Comparison of ENCODE assay signal across 36 cellular contexts in genomic region chr22:48504519-48505140, GRCh38.
"Had no signal": no experiment of that assay in that cellular context is flagged by ENCODE, and none has a peak within 500 bp of the region (broad histone marks: within the 10 kb centered on the region; RNA-seq: fewer than 3 reads in every experiment).

No MANE protein-coding gene starts in this region.

- H3K27me3 Mint-ChIP-seq: activated CD4-positive, alpha-beta memory T cell treated with anti-CD3 and anti-CD28 coated beads, Interleukin-2, amount 10 ng/mL, durations not matched to agents 7 days and 5 days; activated CD8-positive, alpha-beta memory T cell treated with anti-CD3 and anti-CD28 coated beads, Interleukin-2, amount 10 ng/mL, durations not matched to agents 7 days and 5 days; activated naive CD4-positive, alpha-beta T cell treated with anti-CD3 and anti-CD28 coated beads, Interleukin-2, amount 50 U/mL, for 24 hours; activated naive CD8-positive, alpha-beta T cell treated with anti-CD3 and anti-CD28 coated beads, Interleukin-2, amount 10 ng/mL, durations not matched to agents 7 days and 5 days; activated T-helper 17 cell treated with anti-CD3 and anti-CD28 coated beads, Interleukin-2, amount 50 U/mL, for 72 hours had no signal

- ATAC-seq: activated CD8-positive, alpha-beta memory T cell treated with anti-CD3 and anti-CD28 coated beads, Interleukin-2, amount 10 ng/mL, durations not matched to agents 7 days and 5 days; activated T-cell treated with anti-CD3 and anti-CD28 coated beads, Interleukin-2, amount 50 U/mL, for 72 hours; activated T-helper 17 cell treated with anti-CD3 and anti-CD28 coated beads, Interleukin-2, amount 50 U/mL, for 72 hours; PC-3 had no signal

- H3K4me3 ChIP-seq: ascending aorta, cardiac muscle cell, MG63, Peyer's patch had no signal

- H3K27ac ChIP-seq: ascending aorta, cardiac muscle cell, Peyer's patch, WERI-Rb-1 had no signal

- DNase-seq: activated CD4-positive, alpha-beta memory T cell treated with anti-CD3 and anti-CD28 coated beads, Interleukin-2, amount 10 ng/mL, durations not matched to agents 7 days and 5 days; activated CD4-positive, alpha-beta T cell treated with anti-CD3 and anti-CD28 coated beads for 1 hour; activated CD4-positive, alpha-beta T cell treated with anti-CD3 and anti-CD28 coated beads for 48 hours; activated CD4-positive, CD25-positive, alpha-beta regulatory T cell; activated CD8-positive, alpha-beta memory T cell treated with anti-CD3 and anti-CD28 coated beads for 24 hours; activated CD8-positive, alpha-beta memory T cell treated with anti-CD3 and anti-CD28 coated beads, Interleukin-2, amount 10 ng/mL, durations not matched to agents 7 days and 5 days; activated CD8-positive, alpha-beta memory T cell treated with anti-CD3 and anti-CD28 coated beads, Interleukin-2, amount 50 U/mL, for 48 hours; activated gamma-delta T cell; activated naive CD4-positive, alpha-beta T cell treated with Interleukin-2 at 50 U/mL for 16 hours; activated naive CD8-positive, alpha-beta T cell treated with anti-CD3 and anti-CD28 coated beads, Interleukin-2, amount 10 ng/mL, durations not matched to agents 7 days and 5 days; activated T-cell treated with anti-CD3 and anti-CD28 coated beads, Interleukin-2, amount 50 U/mL, for 72 hours; amygdala; Kasumi-1; KG1; MG63; NCI-H1048; NCI-H1105 treated with DMSO at 0.1 percent for 48 hours; NCI-H1436; NCI-H1694; NCI-H1930; NCI-H2081 treated with DMSO at 0.1 percent for 48 hours; NCI-H345; NCI-H524 treated with DMSO at 0.1 percent for 48 hours; NK-92 treated with Interleukin-12 subunit alpha and Interleukin-12 subunit beta, amount 100 ng/mL, for 24 hours; PC-3; Peyer's patch; RPMI8226; SW 1271; T-helper 1 cell; T-helper 2 cell; T-helper 9 cell; WERI-Rb-1 had no signal

- H3K4me3 Mint-ChIP-seq: activated CD4-positive, alpha-beta memory T cell treated with anti-CD3 and anti-CD28 coated beads, Interleukin-2, amount 10 ng/mL, durations not matched to agents 7 days and 5 days; activated CD8-positive, alpha-beta memory T cell treated with anti-CD3 and anti-CD28 coated beads, Interleukin-2, amount 10 ng/mL, durations not matched to agents 7 days and 5 days; activated naive CD4-positive, alpha-beta T cell treated with anti-CD3 and anti-CD28 coated beads, Interleukin-2, amount 50 U/mL, for 24 hours; activated naive CD8-positive, alpha-beta T cell treated with anti-CD3 and anti-CD28 coated beads, Interleukin-2, amount 10 ng/mL, durations not matched to agents 7 days and 5 days; activated T-cell treated with anti-CD3 and anti-CD28 coated beads, Interleukin-2, amount 50 U/mL, for 72 hours; activated T-helper 17 cell treated with anti-CD3 and anti-CD28 coated beads, Interleukin-2, amount 50 U/mL, for 72 hours had no signal

- H3K9me3 ChIP-seq: ascending aorta, MG63, Peyer's patch had no signal

- H3K4me1 ChIP-seq: ascending aorta, Peyer's patch had no signal

- H3K9me3 Mint-ChIP-seq: activated CD4-positive, alpha-beta memory T cell treated with anti-CD3 and anti-CD28 coated beads, Interleukin-2, amount 10 ng/mL, durations not matched to agents 7 days and 5 days; activated naive CD4-positive, alpha-beta T cell treated with anti-CD3 and anti-CD28 coated beads, Interleukin-2, amount 50 U/mL, for 24 hours; activated naive CD8-positive, alpha-beta T cell treated with anti-CD3 and anti-CD28 coated beads, Interleukin-2, amount 10 ng/mL, durations not matched to agents 7 days and 5 days; activated T-cell treated with anti-CD3 and anti-CD28 coated beads, Interleukin-2, amount 50 U/mL, for 72 hours; activated T-helper 17 cell treated with anti-CD3 and anti-CD28 coated beads, Interleukin-2, amount 50 U/mL, for 72 hours had no signal

- H3K27me3 ChIP-seq: ascending aorta, cardiac muscle cell, MG63, Peyer's patch had no signal

- H3K36me3 ChIP-seq: ascending aorta, cardiac muscle cell, MG63, Peyer's patch, WERI-Rb-1 had no signal

- H3K36me3 Mint-ChIP-seq: activated CD8-positive, alpha-beta memory T cell treated with anti-CD3 and anti-CD28 coated beads, Interleukin-2, amount 10 ng/mL, durations not matched to agents 7 days and 5 days; activated naive CD4-positive, alpha-beta T cell treated with anti-CD3 and anti-CD28 coated beads, Interleukin-2, amount 50 U/mL, for 24 hours; activated naive CD8-positive, alpha-beta T cell treated with anti-CD3 and anti-CD28 coated beads, Interleukin-2, amount 10 ng/mL, durations not matched to agents 7 days and 5 days had no signal

- H3K4me1 Mint-ChIP-seq: activated CD4-positive, alpha-beta memory T cell treated with anti-CD3 and anti-CD28 coated beads, Interleukin-2, amount 10 ng/mL, durations not matched to agents 7 days and 5 days; activated CD8-positive, alpha-beta memory T cell treated with anti-CD3 and anti-CD28 coated beads, Interleukin-2, amount 10 ng/mL, durations not matched to agents 7 days and 5 days; activated naive CD4-positive, alpha-beta T cell treated with anti-CD3 and anti-CD28 coated beads, Interleukin-2, amount 50 U/mL, for 24 hours; activated naive CD8-positive, alpha-beta T cell treated with anti-CD3 and anti-CD28 coated beads, Interleukin-2, amount 10 ng/mL, durations not matched to agents 7 days and 5 days; activated T-helper 17 cell treated with anti-CD3 and anti-CD28 coated beads, Interleukin-2, amount 50 U/mL, for 72 hours had no signal

- H3K27ac Mint-ChIP-seq: activated CD4-positive, alpha-beta memory T cell treated with anti-CD3 and anti-CD28 coated beads, Interleukin-2, amount 10 ng/mL, durations not matched to agents 7 days and 5 days; activated CD8-positive, alpha-beta memory T cell treated with anti-CD3 and anti-CD28 coated beads, Interleukin-2, amount 10 ng/mL, durations not matched to agents 7 days and 5 days; activated naive CD4-positive, alpha-beta T cell treated with anti-CD3 and anti-CD28 coated beads, Interleukin-2, amount 50 U/mL, for 24 hours; activated naive CD8-positive, alpha-beta T cell treated with anti-CD3 and anti-CD28 coated beads, Interleukin-2, amount 10 ng/mL, durations not matched to agents 7 days and 5 days; activated T-cell treated with anti-CD3 and anti-CD28 coated beads, Interleukin-2, amount 50 U/mL, for 72 hours; activated T-helper 17 cell treated with anti-CD3 and anti-CD28 coated beads, Interleukin-2, amount 50 U/mL, for 72 hours had no signal
